1 cellular context compared by ENCODE assay signal in the genomic region with DNA sequence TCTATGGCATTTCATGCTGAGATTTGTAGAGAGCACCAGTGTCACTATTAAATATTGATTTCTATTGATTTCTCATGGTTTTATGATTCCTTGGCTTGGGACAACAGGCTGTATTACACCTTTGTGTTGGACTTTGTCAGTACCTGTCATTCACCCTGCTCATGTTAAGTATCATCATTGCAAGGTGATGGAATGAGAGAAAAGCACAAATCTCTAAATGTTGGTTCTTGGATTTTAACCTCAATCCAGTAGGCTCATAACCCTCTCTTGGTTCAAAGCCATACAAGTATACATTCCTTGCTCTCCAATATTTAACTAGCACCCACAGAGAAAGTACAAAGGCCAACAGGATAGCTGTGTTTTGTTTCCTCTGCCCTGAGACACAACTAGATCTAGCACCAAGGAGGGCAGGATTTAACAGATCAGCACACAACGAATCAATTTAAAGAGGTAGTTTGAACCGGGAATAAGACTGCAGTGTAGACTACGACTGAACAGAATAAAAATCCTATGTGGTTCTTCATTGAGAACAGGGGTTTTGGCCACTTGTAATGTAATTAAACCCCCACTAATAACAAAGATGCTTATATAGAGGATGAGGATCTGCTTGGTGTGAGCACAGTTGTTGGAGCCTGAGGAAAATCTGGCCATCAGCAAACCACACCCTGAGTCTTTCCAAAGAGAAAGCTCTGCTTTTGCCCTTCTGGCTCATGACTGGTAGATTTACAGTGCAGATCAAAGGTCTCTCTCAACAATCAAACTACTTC.
TF ChIP-seq lines count a peak whose summit lies in the region.

No MANE protein-coding gene starts in this region.

TF ChIP-seq in HepG2, 621 proteins besides CTCF, POLR2A, EP300 and RAD21 (continued from another document and continues in another):
- TF ChIP-seq, protein P1, sequence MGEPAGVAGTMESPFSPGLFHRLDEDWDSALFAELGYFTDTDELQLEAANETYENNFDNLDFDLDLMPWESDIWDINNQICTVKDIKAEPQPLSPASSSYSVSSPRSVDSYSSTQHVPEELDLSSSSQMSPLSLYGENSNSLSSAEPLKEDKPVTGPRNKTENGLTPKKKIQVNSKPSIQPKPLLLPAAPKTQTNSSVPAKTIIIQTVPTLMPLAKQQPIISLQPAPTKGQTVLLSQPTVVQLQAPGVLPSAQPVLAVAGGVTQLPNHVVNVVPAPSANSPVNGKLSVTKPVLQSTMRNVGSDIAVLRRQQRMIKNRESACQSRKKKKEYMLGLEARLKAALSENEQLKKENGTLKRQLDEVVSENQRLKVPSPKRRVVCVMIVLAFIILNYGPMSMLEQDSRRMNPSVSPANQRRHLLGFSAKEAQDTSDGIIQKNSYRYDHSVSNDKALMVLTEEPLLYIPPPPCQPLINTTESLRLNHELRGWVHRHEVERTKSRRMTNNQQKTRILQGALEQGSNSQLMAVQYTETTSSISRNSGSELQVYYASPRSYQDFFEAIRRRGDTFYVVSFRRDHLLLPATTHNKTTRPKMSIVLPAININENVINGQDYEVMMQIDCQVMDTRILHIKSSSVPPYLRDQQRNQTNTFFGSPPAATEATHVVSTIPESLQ (CRISPR knock-in tag; conservative IDR thresholded peaks at IDR 0.05), result no peak
- no peak; the same call in 1 of the 2 replicates for TF ChIP-seq MLX (CRISPR knock-in tag; IDR thresholded peaks at IDR 0.05)
- no peak for TF ChIP-seq FOXA1 (IDR thresholded peaks at IDR 0.05)
- peak; percentile 60 for TF ChIP-seq FOXA1 (CRISPR knock-in tag; IDR thresholded peaks at IDR 0.05)
- no peak for TF ChIP-seq MATR3 (CRISPR knock-in tag; IDR thresholded peaks at IDR 0.05)
- TF ChIP-seq ZNF570 (CRISPR knock-in tag; IDR thresholded peaks at IDR 0.05; ENCODE audit: borderline replicate concordance), result 0 out of 2 replicates have a peak, but pooled peaks have one; percentile 73
- no peak for TF ChIP-seq E2F5 (CRISPR knock-in tag; conservative IDR thresholded peaks at IDR 0.05)
- TF ChIP-seq NFKB2 (CRISPR knock-in tag; IDR thresholded peaks at IDR 0.05; ENCODE audit: borderline replicate concordance), result no peak
- no peak for TF ChIP-seq ZNF546 (CRISPR knock-in tag; conservative IDR thresholded peaks at IDR 0.05)
- TF ChIP-seq ZNF121 (CRISPR knock-in tag; IDR thresholded peaks at IDR 0.05), result no peak
- no peak for TF ChIP-seq LCORL (IDR thresholded peaks at IDR 0.05)
- TF ChIP-seq LCORL (CRISPR knock-in tag; IDR thresholded peaks at IDR 0.05), result peak; percentile 28; the same call in 1 of the 2 replicates
- no peak for TF ChIP-seq ZNF282 (IDR thresholded peaks at IDR 0.05; ENCODE audit: partially characterized antibody)
- TF ChIP-seq MBNL3 (CRISPR knock-in tag; conservative IDR thresholded peaks at IDR 0.05), result no peak
- TF ChIP-seq THAP7 (CRISPR knock-in tag; IDR thresholded peaks at IDR 0.05), result no peak
- TF ChIP-seq RXRA (CRISPR knock-in tag; IDR thresholded peaks at IDR 0.05), result no peak
- TF ChIP-seq, protein P2, sequence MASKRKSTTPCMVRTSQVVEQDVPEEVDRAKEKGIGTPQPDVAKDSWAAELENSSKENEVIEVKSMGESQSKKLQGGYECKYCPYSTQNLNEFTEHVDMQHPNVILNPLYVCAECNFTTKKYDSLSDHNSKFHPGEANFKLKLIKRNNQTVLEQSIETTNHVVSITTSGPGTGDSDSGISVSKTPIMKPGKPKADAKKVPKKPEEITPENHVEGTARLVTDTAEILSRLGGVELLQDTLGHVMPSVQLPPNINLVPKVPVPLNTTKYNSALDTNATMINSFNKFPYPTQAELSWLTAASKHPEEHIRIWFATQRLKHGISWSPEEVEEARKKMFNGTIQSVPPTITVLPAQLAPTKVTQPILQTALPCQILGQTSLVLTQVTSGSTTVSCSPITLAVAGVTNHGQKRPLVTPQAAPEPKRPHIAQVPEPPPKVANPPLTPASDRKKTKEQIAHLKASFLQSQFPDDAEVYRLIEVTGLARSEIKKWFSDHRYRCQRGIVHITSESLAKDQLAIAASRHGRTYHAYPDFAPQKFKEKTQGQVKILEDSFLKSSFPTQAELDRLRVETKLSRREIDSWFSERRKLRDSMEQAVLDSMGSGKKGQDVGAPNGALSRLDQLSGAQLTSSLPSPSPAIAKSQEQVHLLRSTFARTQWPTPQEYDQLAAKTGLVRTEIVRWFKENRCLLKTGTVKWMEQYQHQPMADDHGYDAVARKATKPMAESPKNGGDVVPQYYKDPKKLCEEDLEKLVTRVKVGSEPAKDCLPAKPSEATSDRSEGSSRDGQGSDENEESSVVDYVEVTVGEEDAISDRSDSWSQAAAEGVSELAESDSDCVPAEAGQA (IDR thresholded peaks at IDR 0.05; ENCODE audit: low read depth), result no peak
- TF ChIP-seq, protein P2 (CRISPR knock-in tag; IDR thresholded peaks at IDR 0.05; ENCODE audit: borderline replicate concordance), result no peak
- TF ChIP-seq NFIB (CRISPR knock-in tag; IDR thresholded peaks at IDR 0.05; ENCODE audit: borderline replicate concordance), result no peak
- no peak for TF ChIP-seq FOXP1 (IDR thresholded peaks at IDR 0.05)
- peak; percentile 62 for TF ChIP-seq FOXP1 (CRISPR knock-in tag; IDR thresholded peaks at IDR 0.05)
- TF ChIP-seq, protein P3, sequence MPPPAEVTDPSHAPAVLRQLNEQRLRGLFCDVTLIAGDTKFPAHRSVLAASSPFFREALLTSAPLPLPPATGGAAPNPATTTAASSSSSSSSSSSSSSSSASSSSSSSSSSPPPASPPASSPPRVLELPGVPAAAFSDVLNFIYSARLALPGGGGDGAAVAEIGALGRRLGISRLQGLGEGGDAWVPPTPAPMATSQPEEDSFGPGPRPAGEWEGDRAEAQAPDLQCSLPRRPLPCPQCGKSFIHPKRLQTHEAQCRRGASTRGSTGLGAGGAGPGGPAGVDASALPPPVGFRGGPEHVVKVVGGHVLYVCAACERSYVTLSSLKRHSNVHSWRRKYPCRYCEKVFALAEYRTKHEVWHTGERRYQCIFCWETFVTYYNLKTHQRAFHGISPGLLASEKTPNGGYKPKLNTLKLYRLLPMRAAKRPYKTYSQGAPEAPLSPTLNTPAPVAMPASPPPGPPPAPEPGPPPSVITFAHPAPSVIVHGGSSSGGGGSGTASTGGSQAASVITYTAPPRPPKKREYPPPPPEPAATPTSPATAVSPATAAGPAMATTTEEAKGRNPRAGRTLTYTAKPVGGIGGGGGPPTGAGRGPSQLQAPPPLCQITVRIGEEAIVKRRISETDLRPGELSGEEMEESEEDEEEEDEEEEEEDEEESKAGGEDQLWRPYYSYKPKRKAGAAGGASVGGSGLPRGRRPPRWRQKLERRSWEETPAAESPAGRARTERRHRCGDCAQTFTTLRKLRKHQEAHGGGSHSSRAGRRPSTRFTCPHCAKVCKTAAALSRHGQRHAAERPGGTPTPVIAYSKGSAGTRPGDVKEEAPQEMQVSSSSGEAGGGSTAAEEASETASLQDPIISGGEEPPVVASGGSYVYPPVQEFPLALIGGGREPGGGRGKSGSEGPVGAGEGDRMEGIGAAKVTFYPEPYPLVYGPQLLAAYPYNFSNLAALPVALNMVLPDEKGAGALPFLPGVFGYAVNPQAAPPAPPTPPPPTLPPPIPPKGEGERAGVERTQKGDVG (CRISPR knock-in tag; IDR thresholded peaks at IDR 0.05; ENCODE audit: borderline replicate concordance), result no peak
- TF ChIP-seq ZNF552 (CRISPR knock-in tag; IDR thresholded peaks at IDR 0.05; ENCODE audit: borderline replicate concordance), result no peak
- no peak for TF ChIP-seq HNRNPUL1 (IDR thresholded peaks at IDR 0.05; ENCODE audit: low read depth, low read length)
- TF ChIP-seq, protein P4, sequence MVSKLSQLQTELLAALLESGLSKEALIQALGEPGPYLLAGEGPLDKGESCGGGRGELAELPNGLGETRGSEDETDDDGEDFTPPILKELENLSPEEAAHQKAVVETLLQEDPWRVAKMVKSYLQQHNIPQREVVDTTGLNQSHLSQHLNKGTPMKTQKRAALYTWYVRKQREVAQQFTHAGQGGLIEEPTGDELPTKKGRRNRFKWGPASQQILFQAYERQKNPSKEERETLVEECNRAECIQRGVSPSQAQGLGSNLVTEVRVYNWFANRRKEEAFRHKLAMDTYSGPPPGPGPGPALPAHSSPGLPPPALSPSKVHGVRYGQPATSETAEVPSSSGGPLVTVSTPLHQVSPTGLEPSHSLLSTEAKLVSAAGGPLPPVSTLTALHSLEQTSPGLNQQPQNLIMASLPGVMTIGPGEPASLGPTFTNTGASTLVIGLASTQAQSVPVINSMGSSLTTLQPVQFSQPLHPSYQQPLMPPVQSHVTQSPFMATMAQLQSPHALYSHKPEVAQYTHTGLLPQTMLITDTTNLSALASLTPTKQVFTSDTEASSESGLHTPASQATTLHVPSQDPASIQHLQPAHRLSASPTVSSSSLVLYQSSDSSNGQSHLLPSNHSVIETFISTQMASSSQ (IDR thresholded peaks at IDR 0.05; ENCODE audit: low read depth), result peak; percentile 73; the same call in 1 of the 2 replicates
- TF ChIP-seq, protein P4 (CRISPR knock-in tag; IDR thresholded peaks at IDR 0.05; ENCODE audit: borderline replicate concordance), result peak; percentile 73; the same call in 1 of the 2 replicates
- TF ChIP-seq, protein P5, sequence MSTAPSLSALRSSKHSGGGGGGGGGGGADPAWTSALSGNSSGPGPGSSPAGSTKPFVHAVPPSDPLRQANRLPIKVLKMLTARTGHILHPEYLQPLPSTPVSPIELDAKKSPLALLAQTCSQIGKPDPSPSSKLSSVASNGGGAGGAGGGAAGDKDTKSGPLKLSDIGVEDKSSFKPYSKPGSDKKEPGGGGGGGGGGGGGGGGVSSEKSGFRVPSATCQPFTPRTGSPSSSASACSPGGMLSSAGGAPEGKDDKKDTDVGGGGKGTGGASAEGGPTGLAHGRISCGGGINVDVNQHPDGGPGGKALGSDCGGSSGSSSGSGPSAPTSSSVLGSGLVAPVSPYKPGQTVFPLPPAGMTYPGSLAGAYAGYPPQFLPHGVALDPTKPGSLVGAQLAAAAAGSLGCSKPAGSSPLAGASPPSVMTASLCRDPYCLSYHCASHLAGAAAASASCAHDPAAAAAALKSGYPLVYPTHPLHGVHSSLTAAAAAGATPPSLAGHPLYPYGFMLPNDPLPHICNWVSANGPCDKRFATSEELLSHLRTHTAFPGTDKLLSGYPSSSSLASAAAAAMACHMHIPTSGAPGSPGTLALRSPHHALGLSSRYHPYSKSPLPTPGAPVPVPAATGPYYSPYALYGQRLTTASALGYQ (CRISPR knock-in tag; IDR thresholded peaks at IDR 0.05), result peak; percentile 44; the same call in 1 of the 2 replicates
- no peak for TF ChIP-seq RBM22 (optimal IDR thresholded peaks at IDR 0.05; ENCODE audit: low read length)
- TF ChIP-seq KLF12 (CRISPR knock-in tag; IDR thresholded peaks at IDR 0.05; ENCODE audit: borderline replicate concordance), result no peak
- no peak for TF ChIP-seq BRF2 (CRISPR knock-in tag; IDR thresholded peaks at IDR 0.05)
- TF ChIP-seq ZFP1 (CRISPR knock-in tag; IDR thresholded peaks at IDR 0.05), result no peak
- TF ChIP-seq ZNF569 (CRISPR knock-in tag; IDR thresholded peaks at IDR 0.05; ENCODE audit: borderline replicate concordance), result no peak
- TF ChIP-seq ATF1 (CRISPR knock-in tag; IDR thresholded peaks at IDR 0.05), result peak; percentile 44; the same call in 1 of the 2 replicates
